ENCODE assay signal across 24 cellular contexts in genomic region chr6:39819676-39820075, GRCh38. TPM values are rescaled to one million over a fixed set of nuclear protein-coding genes. Genes with fewer than 3 reads are reported as not detected.
DNase-seq lines count a peak whose midpoint lies in the region; ATAC-seq and TF ChIP-seq lines count a peak whose summit lies in the region.
"Had no signal": no experiment of that assay in that cellular context is flagged by ENCODE, and none has a peak within 500 bp of the region (broad histone marks: within the 10 kb centered on the region; RNA-seq: fewer than 3 reads in every experiment).

No MANE protein-coding gene starts in this region.

- H3K4me3 ChIP-seq in IMR-90 (ENCODE audit: insufficient read depth, low read depth, low read length): no peak overlapping the region
- no peak overlapping the region for H3K4me3 ChIP-seq in coronary artery
- H3K4me3 ChIP-seq in neutrophil (ENCODE audit: low read depth in 1 of 2, low read length in 1 of 2): no peak overlapping the region
- no peak overlapping the region for H3K4me3 ChIP-seq in thoracic aorta
- no peak overlapping the region for H3K4me3 ChIP-seq in colonic mucosa
- H3K4me3 ChIP-seq: MG63, pancreas had no signal

- no peak overlapping the region for H2BK120ac ChIP-seq in IMR-90 (ENCODE audit: low read depth, low read length)

- ATAC-seq in IMR-90 (ENCODE audit: low read depth) (no peak), thoracic aorta (ENCODE audit: insufficient number of reproducible peaks, low FRiP score, low read depth) (no peak)
- ATAC-seq: activated CD4-positive, alpha-beta T cell treated with anti-CD3 and anti-CD28 coated beads for 36 hours; activated T-cell treated with anti-CD3 and anti-CD28 coated beads, Interleukin-2, amount 50 U/mL, for 72 hours; naive thymus-derived CD4-positive, alpha-beta T cell; T-cell had no signal

- no peak overlapping the region for H2AK9ac ChIP-seq in IMR-90 (replicated peaks; ENCODE audit: low read depth, low read length, poor library complexity)

- H3K27me3 ChIP-seq in IMR-90 (ENCODE audit: control insufficient read depth, insufficient read depth, low read length): no peaks in the 10 kb centered on the region
- no peaks in the 10 kb centered on the region for H3K27me3 ChIP-seq in neutrophil
- no peaks in the 10 kb centered on the region for H3K27me3 ChIP-seq in thoracic aorta (replicated peaks; ENCODE audit: insufficient read depth)
- H3K27me3 ChIP-seq in colonic mucosa: no peaks in the 10 kb centered on the region
- H3K27me3 ChIP-seq: MG63, pancreas had no signal

- H3K18ac ChIP-seq in IMR-90 (ENCODE audit: low read depth, low read length): peak overlapping the region; percentile 51; the same call in 1 of the 2 replicates

- H3K56ac ChIP-seq in IMR-90 (ENCODE audit: extremely low read depth, insufficient read depth, low read length): no peak overlapping the region

- intact Hi-C loops in IMR-90 (cut with micrococcal nuclease): no loop called here
- intact Hi-C loops in colonic mucosa (cut with DNase I): no loop called here

- no peak for TF ChIP-seq POLR2A in IMR-90 (IDR thresholded peaks at IDR 0.05; ENCODE audit: low read depth, low read length)

- H4K20me1 ChIP-seq in IMR-90 (ENCODE audit: insufficient read depth, low read length): no peaks in the 10 kb centered on the region

- H2AK5ac ChIP-seq in IMR-90 (ENCODE audit: low read depth, low read length): peak overlapping the region; percentile 26; the same call in 1 of the 2 replicates

- dilution Hi-C loops in IMR-90 (cut with HindIII; ENCODE audit: low sequenced_read_pairs, unreplicated experiment): no loop called here

- H3K9ac ChIP-seq in IMR-90 (ENCODE audit: low read depth, low read length): no peak overlapping the region
- no peak overlapping the region for H3K9ac ChIP-seq in colonic mucosa (ENCODE audit: low read depth in 2 of 2, low read length in 2 of 2)

- WGBS in IMR-90 (ENCODE audit: extremely low coverage in 2 of 2, insufficient read length in 1 of 2), 2 experiments: no CpG with 5 or more reads among the region's 8 CpGs

- H3K36me3 ChIP-seq in IMR-90 (ENCODE audit: control insufficient read depth, insufficient read depth, low read length) (no peaks in the 10 kb centered on the region), neutrophil (no peaks in the 10 kb centered on the region), thoracic aorta (no peaks in the 10 kb centered on the region), colonic mucosa (no peaks in the 10 kb centered on the region)
- H3K36me3 ChIP-seq: MG63, pancreas had no signal

- H4K5ac ChIP-seq in IMR-90 (ENCODE audit: low read depth, low read length): peak overlapping the region; percentile 21; the same call in 1 of the 2 replicates

- H3K27ac ChIP-seq in IMR-90 (ENCODE audit: insufficient read depth, low read length): no peak overlapping the region
- H3K27ac ChIP-seq in coronary artery: peak overlapping the region; percentile 72 to 86
- H3K27ac ChIP-seq in neutrophil: peak overlapping the region; percentile 88
- peak overlapping the region; percentile 72 to 87 for H3K27ac ChIP-seq in thoracic aorta
- no peak overlapping the region for H3K27ac ChIP-seq in colonic mucosa
- H3K27ac ChIP-seq: HL-60, pancreas had no signal

- H2BK15ac ChIP-seq in IMR-90 (ENCODE audit: low read depth, low read length): no peak overlapping the region

- H2BK5ac ChIP-seq in IMR-90 (ENCODE audit: low read depth, low read length, poor library complexity, severe bottlenecking): no peak overlapping the region

- no peak overlapping the region; the same call in 1 of the 2 replicates for H3K23ac ChIP-seq in IMR-90 (ENCODE audit: low read depth, low read length)

- POLR2A ChIA-PET in IMR-90 (lab: Charles Lee; ENCODE audit: unreplicated experiment): no interaction called here

- H4K91ac ChIP-seq in IMR-90 (ENCODE audit: insufficient read depth, low read depth, low read length): peak overlapping the region; percentile 16; the same call in 1 of the 2 replicates

- peaks cover 0 to 13% of the 10 kb centered on the region in 2 experiments; a peak in 1 of 4 replicates for H3K79me1 ChIP-seq in IMR-90 (ENCODE audit: low read depth in 1 of 2, low read length in 2 of 2)

- H3K14ac ChIP-seq in IMR-90 (replicated peaks; ENCODE audit: low read depth, low read length): 0 out of 2 replicates have a peak overlapping the region, but pooled peaks have one; percentile 29

- TF ChIP-seq CTCF in IMR-90 (conservative IDR thresholded peaks at IDR 0.05; ENCODE audit: low read depth, low read length) (no peak), coronary artery (IDR thresholded peaks at IDR 0.05) (no peak), neutrophil (IDR thresholded peaks at IDR 0.05) (no peak), thoracic aorta (IDR thresholded peaks at IDR 0.05) (no peak), colonic mucosa (IDR thresholded peaks at IDR 0.05) (no peak)

- CTCF ChIA-PET in IMR-90 (lab: Yijun Ruan, JAX): interaction anchor here (1.4 to 1.5 kb wide), 2 partner anchors 29 to 46 kb away, joined by 3 to 6 read pairs; no protein-coding TSS in a partner anchor

- H2AFZ ChIP-seq in IMR-90 (replicated peaks; ENCODE audit: low read length, poor library complexity): no peak overlapping the region

- H3K4me1 ChIP-seq in IMR-90 (ENCODE audit: control insufficient read depth, insufficient read depth, low read length) (peaks cover 29% of the 10 kb centered on the region), neutrophil (ENCODE audit: control insufficient read depth in 1 of 2, insufficient read depth in 1 of 2, low read depth in 1 of 2, low read length in 1 of 2) (peaks cover 66 to 71% of the 10 kb centered on the region in 2 experiments), thoracic aorta (ENCODE audit: control insufficient read depth in 1 of 2, low read depth in 2 of 2) (peaks cover 63 to 96% of the 10 kb centered on the region in 2 donors), colonic mucosa (no peaks in the 10 kb centered on the region)
- H3K4me1 ChIP-seq: pancreas had no signal

- no peak overlapping the region for H2BK20ac ChIP-seq in IMR-90 (ENCODE audit: low read depth, low read length)

- H3K4ac ChIP-seq in IMR-90 (ENCODE audit: low read depth, low read length): no peak overlapping the region; the same call in 1 of the 2 replicates

- H4K8ac ChIP-seq in IMR-90 (ENCODE audit: low read depth in 2 of 2, low read length in 2 of 2): no peak overlapping the region

- H3K4me2 ChIP-seq in IMR-90 (ENCODE audit: low read depth, low read length): no peak overlapping the region

- DNase-seq in IMR-90 (no peak), coronary artery (ENCODE audit: low spot score) (no peak), thoracic aorta (ENCODE audit: low spot score) (no peak), kidney tubule cell (ENCODE audit: low spot score) (no peak), colonic mucosa (no peak)
- no peak for DNase-seq in activated CD4-positive, CD25-positive, alpha-beta regulatory T cell (lab: John Stamatoyannopoulos, UW)
- DNase-seq: activated CD4-positive, alpha-beta T cell treated with anti-CD3 and anti-CD28 coated beads for 36 hours; activated naive CD4-positive, alpha-beta T cell treated with anti-CD3 and anti-CD28 coated beads, Interleukin-2, amount 10 ng/mL, durations not matched to agents 7 days and 5 days; activated T-cell treated with anti-CD3 and anti-CD28 coated beads, Interleukin-2, amount 50 U/mL, for 72 hours; aorta; CD4-positive, alpha-beta memory T cell; GDM1; immature natural killer cell; MG63; naive thymus-derived CD4-positive, alpha-beta T cell; NCI-H1436 treated with DMSO at 0.1 percent for 48 hours; OCI-M1; pancreas; SIG-M5; stimulated activated CD4-positive, alpha-beta T cell treated with anti-CD3 and anti-CD28 coated beads, Interleukin-2, amount 100 ng/mL, for 24 hours; stimulated activated naive CD4-positive, alpha-beta T cell; T-cell had no signal

- peaks cover 12% of the 10 kb centered on the region for H3K9me1 ChIP-seq in IMR-90 (ENCODE audit: insufficient read depth, low read length)

- no TSS peak for BruUV-seq in IMR-90 (replicated peaks; lab: Mats Ljungman, UMichigan)

- in situ Hi-C loops in IMR-90 (cut with MboI; ENCODE audit: low sequenced_read_pairs): no loop called here

- no peak for TF ChIP-seq RAD21 in IMR-90 (IDR thresholded peaks at IDR 0.05; ENCODE audit: low read length)

- H3K9me3 ChIP-seq in IMR-90 (ENCODE audit: control insufficient read depth, insufficient read depth, low read length) (no peaks in the 10 kb centered on the region), neutrophil (no peaks in the 10 kb centered on the region), thoracic aorta (no peaks in the 10 kb centered on the region), colonic mucosa (no peaks in the 10 kb centered on the region)
- H3K9me3 ChIP-seq: MG63, pancreas had no signal

TF ChIP-seq in IMR-90, 13 proteins besides CTCF, POLR2A, EP300 and RAD21 (continues in another document):
- TF ChIP-seq CHD1 (IDR thresholded peaks at IDR 0.05; ENCODE audit: low read depth, low read length): no peak
- TF ChIP-seq, protein P1, sequence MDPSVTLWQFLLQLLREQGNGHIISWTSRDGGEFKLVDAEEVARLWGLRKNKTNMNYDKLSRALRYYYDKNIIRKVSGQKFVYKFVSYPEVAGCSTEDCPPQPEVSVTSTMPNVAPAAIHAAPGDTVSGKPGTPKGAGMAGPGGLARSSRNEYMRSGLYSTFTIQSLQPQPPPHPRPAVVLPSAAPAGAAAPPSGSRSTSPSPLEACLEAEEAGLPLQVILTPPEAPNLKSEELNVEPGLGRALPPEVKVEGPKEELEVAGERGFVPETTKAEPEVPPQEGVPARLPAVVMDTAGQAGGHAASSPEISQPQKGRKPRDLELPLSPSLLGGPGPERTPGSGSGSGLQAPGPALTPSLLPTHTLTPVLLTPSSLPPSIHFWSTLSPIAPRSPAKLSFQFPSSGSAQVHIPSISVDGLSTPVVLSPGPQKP (IDR thresholded peaks at IDR 0.05; ENCODE audit: borderline replicate concordance, low read depth, low read length): no peak
- no peak for TF ChIP-seq BHLHE40 (IDR thresholded peaks at IDR 0.05; ENCODE audit: low read depth, low read length)
- no peak for TF ChIP-seq RCOR1 (IDR thresholded peaks at IDR 0.05; ENCODE audit: insufficient replicate concordance, low read length)
- no peak for TF ChIP-seq FOS (IDR thresholded peaks at IDR 0.05; ENCODE audit: low read depth, low read length)
- TF ChIP-seq, protein P2, sequence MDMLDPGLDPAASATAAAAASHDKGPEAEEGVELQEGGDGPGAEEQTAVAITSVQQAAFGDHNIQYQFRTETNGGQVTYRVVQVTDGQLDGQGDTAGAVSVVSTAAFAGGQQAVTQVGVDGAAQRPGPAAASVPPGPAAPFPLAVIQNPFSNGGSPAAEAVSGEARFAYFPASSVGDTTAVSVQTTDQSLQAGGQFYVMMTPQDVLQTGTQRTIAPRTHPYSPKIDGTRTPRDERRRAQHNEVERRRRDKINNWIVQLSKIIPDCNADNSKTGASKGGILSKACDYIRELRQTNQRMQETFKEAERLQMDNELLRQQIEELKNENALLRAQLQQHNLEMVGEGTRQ (IDR thresholded peaks at IDR 0.05; ENCODE audit: low read depth, low read length): no peak
- TF ChIP-seq RFX5 (IDR thresholded peaks at IDR 0.05; ENCODE audit: low read depth, low read length): no peak

RNA-seq across cellular contexts. Expression of gene DAAM2, which starts 27.5 kb away (rescaled TPM):
- 12.9 and 13.1 TPM in 2 replicates for total RNA-seq in IMR-90 (2012; rRNA removed)
- polyA plus RNA-seq in IMR-90 (2012; rRNA removed): 11.2 and 11.9 TPM in 2 replicates
- 5.0 and 7.6 TPM in 2 replicates for polyA plus RNA-seq in IMR-90 (2012; cell fraction: cytosol; rRNA removed)
- polyA plus RNA-seq in IMR-90 (2012; cell fraction: nucleus; rRNA removed; ENCODE audit: low replicate concordance): 17.2 and 27.8 TPM in 2 replicates
- 10 to 100 TPM; 61.5 to 71.5 TPM for total RNA-seq in thoracic aorta
- 1 to 10 TPM; 3.6 to 6.9 TPM for total RNA-seq in colonic mucosa
- total RNA-seq: activated CD4-positive, alpha-beta T cell treated with anti-CD3 and anti-CD28 coated beads for 36 hours; activated T-cell treated with anti-CD3 and anti-CD28 coated beads, Interleukin-2, amount 50 U/mL, for 72 hours; CD4-positive, alpha-beta memory T cell; naive thymus-derived CD4-positive, alpha-beta T cell had no signal
- polyA plus RNA-seq: CD4-positive, alpha-beta memory T cell; immature natural killer cell; naive thymus-derived CD4-positive, alpha-beta T cell had no signal

Comparison
In these comparisons a context has a peak if more than half of its experiments do, and no peak if none do; other contexts are left out.
1. H3K27ac ChIP-seq: peak in coronary artery (2 of 2), neutrophil (single experiment) and thoracic aorta (2 of 2); none in IMR-90 (single experiment) and colonic mucosa (single experiment).